In genomic region chr19:50433201-50434180, GRCh38 we compare ENCODE assay signal across 18 cellular contexts. TPM values are rescaled to one million over a fixed set of nuclear protein-coding genes. Genes with fewer than 3 reads are reported as not detected.
DNase-seq lines count a peak whose midpoint lies in the region; ATAC-seq and TF ChIP-seq lines count a peak whose summit lies in the region.
"Had no signal": no experiment of that assay in that cellular context is flagged by ENCODE, and none has a peak within 500 bp of the region (broad histone marks: within the 10 kb centered on the region; RNA-seq: fewer than 3 reads in every experiment).

No MANE protein-coding gene starts in this region.

- ATAC-seq in GM21825 (IDR thresholded peaks at IDR 0.05; ENCODE audit: unreplicated experiment) (no peak), HG03442 (IDR thresholded peaks at IDR 0.05; ENCODE audit: unreplicated experiment) (no peak)
- ATAC-seq: left lobe of liver had no signal

- DNase-seq in activated CD4-positive, alpha-beta T cell treated with anti-CD3 and anti-CD28 coated beads, Interleukin-2, amount 10 ng/mL, durations not matched to agents 24 days and 14 days, result no peak
- no peak for DNase-seq in activated CD4-positive, alpha-beta T cell treated with anti-CD3 and anti-CD28 coated beads for 1 hour
- DNase-seq in endothelial cell (ENCODE audit: low spot score), result no peak
- DNase-seq in progenitor cell of endocrine pancreas (ENCODE audit: low spot score, unreplicated experiment), result no peak
- DNase-seq in caudate nucleus (lab: John Stamatoyannopoulos, UW), result no peak
- DNase-seq: effector CD4-positive, alpha-beta T cell; NCI-H1105 treated with DMSO at 0.1 percent for 48 hours; T1000 had no signal

- intact Hi-C loops in activated CD4-positive, alpha-beta T cell treated with anti-CD3 and anti-CD28 coated beads, Interleukin-2, amount 10 ng/mL, durations not matched to agents 24 days and 14 days (cut with micrococcal nuclease), result loop anchor here (5.0 to 10.0 kb wide), 2 partner anchors 76 to 81 kb away; partner anchors contain the start of genes ASPDH and JOSD2

- no peaks in the 10 kb centered on the region for H3K36me3 Mint-ChIP-seq in activated CD4-positive, alpha-beta T cell treated with anti-CD3 and anti-CD28 coated beads, Interleukin-2, amount 10 ng/mL, durations not matched to agents 24 days and 14 days (ENCODE audit: low read depth)
- H3K36me3 Mint-ChIP-seq in endothelial cell (ENCODE audit: low read depth, unreplicated experiment), result no peaks in the 10 kb centered on the region
- H3K36me3 Mint-ChIP-seq in progenitor cell of endocrine pancreas (ENCODE audit: insufficient read depth), result no peaks in the 10 kb centered on the region

- no peaks in the 10 kb centered on the region for H4K20me1 ChIP-seq in SU-DHL-6 (ENCODE audit: low read depth, low read length)

- peaks cover 10% of the 10 kb centered on the region for H3K4me1 Mint-ChIP-seq in activated CD4-positive, alpha-beta T cell treated with anti-CD3 and anti-CD28 coated beads, Interleukin-2, amount 10 ng/mL, durations not matched to agents 24 days and 14 days
- H3K4me1 Mint-ChIP-seq in endothelial cell (ENCODE audit: unreplicated experiment) (peaks cover 4% of the 10 kb centered on the region), progenitor cell of endocrine pancreas (ENCODE audit: low read depth) (peaks cover 6% of the 10 kb centered on the region)

- H3K9me2 ChIP-seq in SU-DHL-6 (replicated peaks; ENCODE audit: insufficient read depth, low read length), result no peaks in the 10 kb centered on the region

- no peaks in the 10 kb centered on the region for H3K79me2 ChIP-seq in SU-DHL-6 (ENCODE audit: insufficient read depth, low read length)

- peak overlapping the region; percentile 58 for H3K4me3 Mint-ChIP-seq in activated CD4-positive, alpha-beta T cell treated with anti-CD3 and anti-CD28 coated beads, Interleukin-2, amount 10 ng/mL, durations not matched to agents 24 days and 14 days
- H3K4me3 Mint-ChIP-seq in endothelial cell (ENCODE audit: unreplicated experiment), result peak overlapping the region; percentile 83
- H3K4me3 Mint-ChIP-seq in progenitor cell of endocrine pancreas (ENCODE audit: low read depth), result peak overlapping the region; percentile 72

- TF ChIP-seq CTCF in SU-DHL-6 (IDR thresholded peaks at IDR 0.05; ENCODE audit: insufficient read depth, low read length, poor library complexity, severe bottlenecking), result no peak
- no peak for TF ChIP-seq CTCF in endothelial cell (IDR thresholded peaks at IDR 0.05; ENCODE audit: unreplicated experiment)
- no peak for TF ChIP-seq CTCF in progenitor cell of endocrine pancreas (IDR thresholded peaks at IDR 0.05; ENCODE audit: unreplicated experiment)

- H3K27me3 ChIP-seq in SU-DHL-6 (ENCODE audit: low read length), result no peaks in the 10 kb centered on the region

- H3K27ac ChIP-seq in SU-DHL-6 (ENCODE audit: low read depth, low read length), result peak overlapping the region; percentile 70
- no peak overlapping the region for H3K27ac ChIP-seq in caudate nucleus (ENCODE audit: low read depth, low read length)

- no peaks in the 10 kb centered on the region for H3K9me3 ChIP-seq in SU-DHL-6 (ENCODE audit: insufficient read depth, low read length)
- H3K9me3 ChIP-seq: spleen, transverse colon had no signal

- peak overlapping the region; percentile 68 for H3K27ac Mint-ChIP-seq in activated CD4-positive, alpha-beta T cell treated with anti-CD3 and anti-CD28 coated beads, Interleukin-2, amount 10 ng/mL, durations not matched to agents 24 days and 14 days
- H3K27ac Mint-ChIP-seq in endothelial cell (ENCODE audit: unreplicated experiment), result no peak overlapping the region
- peak overlapping the region; percentile 7 for H3K27ac Mint-ChIP-seq in progenitor cell of endocrine pancreas

- no peak overlapping the region for H2AFZ ChIP-seq in SU-DHL-6 (ENCODE audit: low read depth, low read length, severe bottlenecking)

- H3K36me3 ChIP-seq in SU-DHL-6 (ENCODE audit: low read length), result no peaks in the 10 kb centered on the region
- H3K36me3 ChIP-seq: spleen, transverse colon had no signal

- peak overlapping the region; percentile 54; the same call in 1 of the 2 replicates for H3K9ac ChIP-seq in SU-DHL-6 (ENCODE audit: low read length)

- peak overlapping the region; percentile 84 for H3K4me2 ChIP-seq in SU-DHL-6 (ENCODE audit: low read depth, low read length, poor library complexity, severe bottlenecking)

- H3F3A ChIP-seq in SU-DHL-6 (ENCODE audit: insufficient read depth), result peaks cover 45% of the 10 kb centered on the region

- peaks cover 15% of the 10 kb centered on the region for H3K27me3 Mint-ChIP-seq in activated CD4-positive, alpha-beta T cell treated with anti-CD3 and anti-CD28 coated beads, Interleukin-2, amount 10 ng/mL, durations not matched to agents 24 days and 14 days
- peaks cover 14% of the 10 kb centered on the region for H3K27me3 Mint-ChIP-seq in endothelial cell (ENCODE audit: unreplicated experiment)
- H3K27me3 Mint-ChIP-seq in progenitor cell of endocrine pancreas, result peaks cover 53% of the 10 kb centered on the region

- no peaks in the 10 kb centered on the region for H3K9me3 Mint-ChIP-seq in activated CD4-positive, alpha-beta T cell treated with anti-CD3 and anti-CD28 coated beads, Interleukin-2, amount 10 ng/mL, durations not matched to agents 24 days and 14 days
- H3K9me3 Mint-ChIP-seq in endothelial cell (ENCODE audit: unreplicated experiment) (peaks cover 7% of the 10 kb centered on the region), progenitor cell of endocrine pancreas (ENCODE audit: low read depth) (no peaks in the 10 kb centered on the region)

- H3K4me3 ChIP-seq in SU-DHL-6 (ENCODE audit: insufficient read depth, low read length, poor library complexity, severe bottlenecking), result no peak overlapping the region

RNA-seq across cellular contexts. Expression of gene MYBPC2, which starts 0.8 kb away (rescaled TPM):
- total RNA-seq in activated CD4-positive, alpha-beta T cell treated with anti-CD3 and anti-CD28 coated beads, Interleukin-2, amount 10 ng/mL, durations not matched to agents 24 days and 14 days, result 0.12 and 0.26 TPM in 2 replicates
- total RNA-seq in endothelial cell (ENCODE audit: unreplicated experiment) (0.46 TPM), progenitor cell of endocrine pancreas (1.6 and 2.1 TPM in 2 replicates)
- total RNA-seq: glomerular endothelial cell, HT1080, left lobe of liver, NCI-H460, RPMI7951 had no signal

RNA-seq across cellular contexts. Expression of gene SPIB, which starts 14.8 kb away (rescaled TPM):
- 0.91 and 1.6 TPM in 2 replicates for total RNA-seq in activated CD4-positive, alpha-beta T cell treated with anti-CD3 and anti-CD28 coated beads, Interleukin-2, amount 10 ng/mL, durations not matched to agents 24 days and 14 days
- total RNA-seq in endothelial cell (ENCODE audit: unreplicated experiment) (not detected), progenitor cell of endocrine pancreas (1.7 and 2.5 TPM in 2 replicates)
- total RNA-seq: glomerular endothelial cell, left lobe of liver, NCI-H460, RPMI7951 had no signal

RNA-seq across cellular contexts. Expression of gene EMC10, which starts 42.8 kb away (rescaled TPM):
- total RNA-seq in activated CD4-positive, alpha-beta T cell treated with anti-CD3 and anti-CD28 coated beads, Interleukin-2, amount 10 ng/mL, durations not matched to agents 24 days and 14 days, result 79.2 and 81.6 TPM in 2 replicates
- total RNA-seq in endothelial cell (ENCODE audit: unreplicated experiment) (0.21 TPM), progenitor cell of endocrine pancreas (177 and 181 TPM in 2 replicates)

RNA-seq across cellular contexts. Expression of gene GARIN5A, which starts 43.2 kb away (rescaled TPM):
- 0.21 and 0.68 TPM in 2 replicates for total RNA-seq in activated CD4-positive, alpha-beta T cell treated with anti-CD3 and anti-CD28 coated beads, Interleukin-2, amount 10 ng/mL, durations not matched to agents 24 days and 14 days
- total RNA-seq in endothelial cell (ENCODE audit: unreplicated experiment) (not detected), progenitor cell of endocrine pancreas (11.6 and 12.0 TPM in 2 replicates)
- total RNA-seq: glomerular endothelial cell, RPMI7951 had no signal

RNA-seq across cellular contexts. Expression of gene POLD1, which starts 49.3 kb away (rescaled TPM):
- 188 and 204 TPM in 2 replicates for total RNA-seq in activated CD4-positive, alpha-beta T cell treated with anti-CD3 and anti-CD28 coated beads, Interleukin-2, amount 10 ng/mL, durations not matched to agents 24 days and 14 days
- 54.4 TPM for total RNA-seq in endothelial cell (ENCODE audit: unreplicated experiment)
- total RNA-seq in progenitor cell of endocrine pancreas, result 91.4 and 99.5 TPM in 2 replicates

Comparison
In these comparisons a context has a peak if more than half of its experiments do, and no peak if none do; other contexts are left out.
1. RNA of gene EMC10, which starts 42.8 kb away (total RNA-seq): 177 to 181 TPM in progenitor cell of endocrine pancreas and 79.2 to 81.6 TPM in activated CD4-positive, alpha-beta T cell treated with anti-CD3 and anti-CD28 coated beads, Interleukin-2, amount 10 ng/mL, durations not matched to agents 24 days and 14 days; 0.21 TPM in endothelial cell (single experiment); every median in the first group is over 10 times any median in the second.
2. Peak in every context shown above with its lines, with median percentiles within 50 percentile points of each other: H3K4me3 Mint-ChIP-seq.